In genomic region chrX:29545878-29546277, GRCh38 we compare ENCODE assay signal across 29 cellular contexts.
"Had no signal": no experiment of that assay in that cellular context is flagged by ENCODE, and none has a peak within 500 bp of the region (broad histone marks: within the 10 kb centered on the region; RNA-seq: fewer than 3 reads in every experiment).

No MANE protein-coding gene starts in this region.

- H3K36me3 ChIP-seq: ascending aorta, WERI-Rb-1 had no signal

- DNase-seq: activated CD4-positive, alpha-beta T cell treated with anti-CD3 and anti-CD28 coated beads for 1 hour; activated CD4-positive, alpha-beta T cell treated with anti-CD3 and anti-CD28 coated beads for 48 hours; activated CD4-positive, CD25-positive, alpha-beta regulatory T cell; activated CD8-positive, alpha-beta T cell treated with anti-CD3 and anti-CD28 coated beads for 36 hours; activated gamma-delta T cell; activated naive CD4-positive, alpha-beta T cell treated with Interleukin-2 at 50 U/mL for 16 hours; activated naive CD8-positive, alpha-beta T cell treated with anti-CD3 and anti-CD28 coated beads, Interleukin-2, amount 10 ng/mL, durations not matched to agents 7 days and 5 days; activated T-cell treated with anti-CD3 and anti-CD28 coated beads, Interleukin-2, amount 50 U/mL, for 1 hour; amygdala; NCI-H1048; NCI-H1105 treated with DMSO at 0.1 percent for 48 hours; NCI-H1436; NCI-H1694; NCI-H1930; NCI-H2081 treated with DMSO at 0.1 percent for 48 hours; NCI-H510A; NCI-H526; NCI-H748 treated with DMSO at 0.1 percent for 48 hours; NK-92 treated with Interleukin-12 subunit alpha and Interleukin-12 subunit beta, amount 100 ng/mL, for 24 hours; PC-9; SIG-M5; T1000; WERI-Rb-1 had no signal

- H3K4me1 ChIP-seq: ascending aorta had no signal

- H3K27me3 ChIP-seq: ascending aorta had no signal

- FAIRE-seq: K562, RCC 7860 had no signal

- ATAC-seq: activated CD8-positive, alpha-beta T cell treated with anti-CD3 and anti-CD28 coated beads for 36 hours; K562; Right ventricle myocardium inferior; SK-N-SH treated with all-trans-retinoic acid at 6 μM for 48 hours had no signal

- H3K4me2 ChIP-seq: PC-9 had no signal

- H3K4me3 ChIP-seq: ascending aorta, K562, PC-9 had no signal

- H3K9me3 ChIP-seq: ascending aorta had no signal

- H2AFZ ChIP-seq: PC-9 had no signal

- H3K27ac ChIP-seq: ascending aorta, PC-9, RWPE1, WERI-Rb-1 had no signal
